ENCODE assay signal across 1 cellular context in genomic region chr16:9846362-9847099, GRCh38.
TF ChIP-seq lines count a peak whose summit lies in the region.

No MANE protein-coding gene starts in this region.

TF ChIP-seq in WTC11, 78 proteins besides CTCF, POLR2A, EP300 and RAD21 (continued from another document):
- TF ChIP-seq AFF4 (CRISPR knock-in tag; IDR thresholded peaks at IDR 0.05; ENCODE audit: borderline replicate concordance): no peak
- no peak for TF ChIP-seq USF2 (CRISPR knock-in tag; IDR thresholded peaks at IDR 0.05)
- TF ChIP-seq SOX15 (CRISPR knock-in tag; IDR thresholded peaks at IDR 0.05): no peak
- TF ChIP-seq PRRX2 (CRISPR knock-in tag; IDR thresholded peaks at IDR 0.05): no peak
- TF ChIP-seq EMX1 (CRISPR knock-in tag; IDR thresholded peaks at IDR 0.05): no peak
